20 cellular contexts compared by ENCODE assay signal in genomic region chr12:2997989-2998670, GRCh38. TPM values are rescaled to one million over a fixed set of nuclear protein-coding genes. Genes with fewer than 3 reads are reported as not detected.
DNase-seq lines count a peak whose midpoint lies in the region; ATAC-seq, FAIRE-seq and TF ChIP-seq lines count a peak whose summit lies in the region.
"Had no signal": no experiment of that assay in that cellular context is flagged by ENCODE, and none has a peak within 500 bp of the region (broad histone marks: within the 10 kb centered on the region; RNA-seq: fewer than 3 reads in every experiment).

No MANE protein-coding gene starts in this region.

- H3K36me3 ChIP-seq in heart left ventricle (peaks cover 0 to 6% (median 0%) of the 10 kb centered on the region in 9 donors), bronchial epithelial cell (ENCODE audit: control insufficient read depth, insufficient read depth, low read length) (no peaks in the 10 kb centered on the region), tibial artery (peaks cover 0 to 21% (median 7%) of the 10 kb centered on the region in 3 donors)
- H3K36me3 ChIP-seq: sigmoid colon had no signal

- H3K27me3 ChIP-seq in heart left ventricle (no peaks in the 10 kb centered on the region), bronchial epithelial cell (ENCODE audit: control insufficient read depth, insufficient read depth, low read length) (no peaks in the 10 kb centered on the region), tibial artery (no peaks in the 10 kb centered on the region)
- H3K27me3 ChIP-seq: BLaER1 treated with 17β-estradiol and CSF1 and Interleukin-3, amounts not matched to agents 10 nM and 100 nM; gastroesophageal sphincter; sigmoid colon; stomach had no signal

- no peak for DNase-seq in heart left ventricle
- no peak for DNase-seq in left ventricle myocardium superior
- DNase-seq in bronchial epithelial cell (ENCODE audit: low read depth): no peak
- peak; percentile 72 for DNase-seq in myocyte (ENCODE audit: low read depth)
- DNase-seq in tibial artery: no peak
- no peak for DNase-seq in NOMO-1 treated with DMSO at 0.1 percent for 48 hours (lab: John Stamatoyannopoulos, UW; ENCODE audit: unreplicated experiment)
- no peak for DNase-seq in A172 (ENCODE audit: low spot score)
- DNase-seq: 8988T; activated CD4-positive, CD25-positive, alpha-beta regulatory T cell treated with anti-CD3 and anti-CD28 coated beads, Interleukin-2, amount 50 U/mL, for 72 hours; activated naive CD4-positive, alpha-beta T cell treated with anti-CD3 and anti-CD28 coated beads, Interleukin-2, amount 50 U/mL, for 16 hours; activated T-cell treated with anti-CD3 and anti-CD28 coated beads, Interleukin-2, amount 50 U/mL, for 4 hours; MV-4-11; NCI-H187; sigmoid colon; stimulated activated CD4-positive, alpha-beta T cell treated with anti-CD3 and anti-CD28 coated beads, Interleukin-2, amount 100 ng/mL, for 48 hours; stomach; T-helper 9 cell had no signal

- FAIRE-seq in bronchial epithelial cell (lab: Jason Lieb, UNC): peak; percentile 18

- TF ChIP-seq CTCF in heart left ventricle (IDR thresholded peaks at IDR 0.05) (no peak), bronchial epithelial cell (IDR thresholded peaks at IDR 0.05; ENCODE audit: insufficient read depth, low read length, severe bottlenecking) (no peak), tibial artery (IDR thresholded peaks at IDR 0.05) (no peak)

- H3K4me1 ChIP-seq in heart left ventricle (peaks cover 0 to 22% (median 8%) of the 10 kb centered on the region in 12 donors), tibial artery (peaks cover 0 to 15% (median 13%) of the 10 kb centered on the region in 4 donors)
- H3K4me1 ChIP-seq: gastroesophageal sphincter, stomach had no signal

- intact Hi-C loops in heart left ventricle (cut with DNase I): loop anchor here in 1 of 10 donors (5.0 kb wide), 1 partner anchor 34 kb away; no protein-coding TSS in a partner anchor
- intact Hi-C loops in left ventricle myocardium superior (cut with micrococcal nuclease): no loop called here
- intact Hi-C loops in tibial artery (cut with DNase I; ENCODE audit: low total_unique reads): no loop called here

- no peak overlapping the region for H3K4me3 ChIP-seq in heart left ventricle
- no peak overlapping the region for H3K4me3 ChIP-seq in bronchial epithelial cell (ENCODE audit: low read depth, low read length)
- no peak overlapping the region for H3K4me3 ChIP-seq in tibial artery
- H3K4me3 ChIP-seq: BLaER1 treated with 17β-estradiol and CSF1 and Interleukin-3, amounts not matched to agents 10 nM and 100 nM; gastroesophageal sphincter; sigmoid colon; stomach had no signal

- 77 to 83% (median 81%) methylated on average over 14 to 15 of the region's 15 CpGs for WGBS in heart left ventricle, 4 donors

- TF ChIP-seq POLR2A in heart left ventricle (IDR thresholded peaks at IDR 0.05): no peak

- ATAC-seq in heart left ventricle: no peak
- ATAC-seq in left ventricle myocardium superior: no peak
- ATAC-seq in activated CD4-positive, CD25-positive, alpha-beta regulatory T cell treated with anti-CD3 and anti-CD28 coated beads, Interleukin-2, amount 50 U/mL, for 24 hours: no peak
- ATAC-seq: activated T-cell treated with anti-CD3 and anti-CD28 coated beads, Interleukin-2, amount 50 U/mL, for 4 hours; gastroesophageal sphincter had no signal

- peak overlapping the region in 8 of 12 donors; percentile 19 to 87 (median 74) for H3K27ac ChIP-seq in heart left ventricle
- peak overlapping the region; percentile 80 to 81 for H3K27ac ChIP-seq in tibial artery
- H3K27ac ChIP-seq: BLaER1 treated with 17β-estradiol and CSF1 and Interleukin-3, amounts not matched to agents 10 nM and 100 nM; gastroesophageal sphincter had no signal

- H3K9me3 ChIP-seq in heart left ventricle (no peaks in the 10 kb centered on the region), tibial artery (no peaks in the 10 kb centered on the region)
- H3K9me3 ChIP-seq: BLaER1 treated with 17β-estradiol and CSF1 and Interleukin-3, amounts not matched to agents 10 nM and 100 nM; gastroesophageal sphincter; sigmoid colon; stomach had no signal

RNA-seq across cellular contexts. Expression of gene TEAD4, which starts 38.9 kb away (rescaled TPM):
- 10 to 100 TPM in 7 of 9 donors, 1 to 10 TPM in 2; 5.7 to 49.8 (median 16.1) TPM for total RNA-seq in heart left ventricle
- polyA plus RNA-seq in heart left ventricle: 10 to 100 TPM in 1 of 2 donors, 1 to 10 TPM in 1; 7.3 to 59.2 TPM
- total RNA-seq in left ventricle myocardium superior: 11.6 TPM
- total RNA-seq in bronchial epithelial cell: 2.0 and 4.2 TPM in 2 replicates
- 328 and 451 TPM in 2 replicates for total RNA-seq in myocyte
- polyA plus RNA-seq in myocyte (2012): 132 TPM
- 9.4 and 17.2 TPM in 2 replicates for total RNA-seq in A172 (2014; rRNA removed; shearing (Covaris generic))
